ENCODE assay signal across 16 cellular contexts in genomic region chr4:2302387-2303119, GRCh38.
"Had no signal": no experiment of that assay in that cellular context is flagged by ENCODE, and none has a peak within 500 bp of the region (broad histone marks: within the 10 kb centered on the region; RNA-seq: fewer than 3 reads in every experiment).

No MANE protein-coding gene starts in this region.

- ATAC-seq: activated T-cell treated with anti-CD3 and anti-CD28 coated beads, Interleukin-2, amount 50 U/mL, for 4 hours; stimulated activated memory B cell treated with anti-CD40 and anti-IgM and Interleukin-4, amounts not matched to agents 10 μg/mL and 1 μg/mL and 100 μg/mL, for 72 hours had no signal

- H3K4me3 ChIP-seq: lung, tibial nerve, uterus had no signal

- H3K27me3 ChIP-seq: tibial nerve, uterus had no signal

- H3K36me3 ChIP-seq: uterus had no signal

- H3K4me1 ChIP-seq: parathyroid adenoma, tibial nerve, uterus had no signal

- DNase-seq: activated CD4-positive, alpha-beta T cell treated with anti-CD3 and anti-CD28 coated beads for 1 hour; activated CD4-positive, alpha-beta T cell treated with anti-CD3 and anti-CD28 coated beads, Interleukin-2, amount 50 U/mL, for 4 hours; activated gamma-delta T cell treated with Interleukin-2 at 50 U/mL for 16 hours; activated naive CD8-positive, alpha-beta T cell treated with anti-CD3 and anti-CD28 coated beads for 36 hours; activated T-cell treated with anti-CD3 and anti-CD28 coated beads, Interleukin-2, amount 50 U/mL, for 4 hours; cerebellar nuclear complex; effector memory CD4-positive, alpha-beta T cell; midbrain; naive B cell; retina; stimulated activated CD4-positive, alpha-beta T cell treated with anti-CD3 and anti-CD28 coated beads, Interleukin-2, amount 100 ng/mL, for 48 hours; uterus had no signal

- H3K9me3 ChIP-seq: uterus had no signal

- H3K27ac ChIP-seq: parathyroid adenoma, tibial nerve, uterus had no signal
